ENCODE assay signal across 22 cellular contexts in the genomic region with DNA sequence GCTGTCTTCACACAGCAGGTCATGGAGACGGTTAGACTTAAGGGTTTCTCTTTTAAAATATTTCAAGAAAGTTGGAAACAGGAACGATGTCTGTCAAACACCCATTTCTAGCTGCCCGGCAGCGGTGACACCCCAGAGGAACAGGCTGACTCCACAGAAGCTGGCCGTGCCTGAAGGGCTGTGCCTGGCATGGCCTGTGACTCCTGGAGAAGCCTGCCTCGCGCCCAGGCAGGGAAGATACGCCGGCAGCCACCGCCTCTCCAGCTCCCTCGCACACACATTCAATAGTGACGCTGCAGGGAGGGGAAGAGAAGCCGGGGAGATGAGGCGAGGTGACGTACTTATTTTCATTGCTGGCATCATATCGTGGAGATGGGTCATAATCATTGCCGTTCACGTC. TPM values are rescaled to one million over a fixed set of nuclear protein-coding genes. Genes with fewer than 3 reads are reported as not detected.
"Had no signal": no experiment of that assay in that cellular context is flagged by ENCODE, and none has a peak within 500 bp of the region (broad histone marks: within the 10 kb centered on the region; RNA-seq: fewer than 3 reads in every experiment).

No MANE protein-coding gene starts in this region.

- H3K9me3 ChIP-seq: MG63, SJSA1 had no signal

- DNase-seq: IMR-90, Karpas-422, KG1, MG63, NCI-H1092, NCI-H1436, NCI-H187, NCI-H2029, NCI-H2081 treated with DMSO at 0.1 percent for 48 hours, NCI-H2171, NCI-H226, NCI-H446, NCI-H510A, NCI-H524 treated with DMSO at 0.1 percent for 48 hours, NCI-H69, NCI-H774, Right ventricle myocardium superior, RPMI8226, SIG-M5 had no signal

- H3K36me3 ChIP-seq: SJSA1 had no signal

- H3K27ac ChIP-seq: SJSA1, SK-N-MC had no signal

- H3K27me3 ChIP-seq: MG63 had no signal

- H3K4me3 ChIP-seq: MG63, SJSA1, SK-N-MC had no signal

- ATAC-seq: HepG2 had no signal

- H3K4me1 ChIP-seq: SJSA1 had no signal

RNA-seq across cellular contexts. Expression of gene PCSK6, which starts 59.9 kb away (rescaled TPM):
- total RNA-seq: IMR-90 had no signal
- polyA plus RNA-seq: IMR-90 had no signal
